8 cellular contexts compared by ENCODE assay signal in the genomic region with DNA sequence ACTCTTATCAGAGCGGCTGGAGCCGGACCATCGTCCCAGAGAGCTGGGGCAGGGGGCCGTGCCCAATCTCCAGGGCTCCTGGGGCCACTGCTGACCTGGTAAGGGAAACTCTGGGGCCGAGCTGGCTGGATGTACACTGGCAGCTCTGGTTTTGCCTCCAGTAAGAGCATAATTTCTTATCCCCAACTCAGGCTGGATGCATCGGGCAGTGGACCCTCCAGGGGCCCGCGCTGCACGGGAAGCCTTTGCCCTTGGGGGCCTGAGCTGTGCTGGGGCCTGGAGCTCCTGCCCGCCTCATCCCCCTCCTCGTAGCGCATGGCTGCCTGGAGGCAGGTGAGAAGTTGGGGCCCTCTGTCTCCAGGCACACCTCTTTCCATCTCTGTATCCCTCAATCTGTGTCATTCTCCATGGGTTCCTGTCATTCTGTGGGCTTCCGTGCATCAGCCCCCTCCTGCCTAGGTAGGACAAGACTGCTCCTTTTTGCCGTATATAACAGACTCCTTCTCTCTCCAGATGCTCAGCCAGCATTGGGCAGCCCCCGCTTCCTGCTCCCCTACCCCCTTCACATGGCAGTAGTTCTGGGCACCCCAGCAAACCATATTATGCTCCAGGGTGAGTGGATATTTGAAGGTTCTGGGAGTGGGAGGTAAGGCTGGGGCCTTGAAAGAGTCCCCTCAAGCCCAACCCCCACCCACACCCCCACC. TPM values are rescaled to one million over a fixed set of nuclear protein-coding genes. Genes with fewer than 3 reads are reported as not detected.
DNase-seq lines count a peak whose midpoint lies in the region; ATAC-seq, FAIRE-seq and TF ChIP-seq lines count a peak whose summit lies in the region.

No MANE protein-coding gene starts in this region.

- H3K4me1 Mint-ChIP-seq in astrocyte (ENCODE audit: low read depth, unreplicated experiment) = peaks cover 18% of the 10 kb centered on the region

- peak overlapping the region; percentile 95 for H3K4me3 Mint-ChIP-seq in astrocyte (ENCODE audit: unreplicated experiment)

- peak overlapping the region; percentile 100 for H3K27ac Mint-ChIP-seq in astrocyte (ENCODE audit: unreplicated experiment)

- peaks cover 33% of the 10 kb centered on the region for H3K79me2 ChIP-seq in astrocyte (ENCODE audit: insufficient read depth, low read length)
- H3K79me2 ChIP-seq in HepG2 (ENCODE audit: insufficient read depth, low read length) = peaks cover 41% of the 10 kb centered on the region

- TF ChIP-seq RAD21 in HepG2 (CRISPR knock-in tag; IDR thresholded peaks at IDR 0.05) = no peak

- no peaks in the 10 kb centered on the region for H3K27me3 ChIP-seq in astrocyte (ENCODE audit: insufficient read depth, low read length)
- peaks cover 0 to 3% of the 10 kb centered on the region in 2 experiments; a peak in 1 of 5 replicates for H3K27me3 ChIP-seq in HepG2 (ENCODE audit: control insufficient read depth in 1 of 2, insufficient read depth in 2 of 2, low read length in 2 of 2)
- no peaks in the 10 kb centered on the region for H3K27me3 ChIP-seq in thyroid gland

- H3K4me3 ChIP-seq in astrocyte (ENCODE audit: insufficient read depth, low read depth, low read length) = peak overlapping the region; percentile 85
- H3K4me3 ChIP-seq in HepG2 (replicated peaks in 1 of 3; ENCODE audit: insufficient read depth in 1 of 3, low read depth in 2 of 3, low read length in 3 of 3) = peak overlapping the region; percentile 83 to 95 (median 86)
- peak overlapping the region in 1 of 3 donors; percentile 67 for H3K4me3 ChIP-seq in thyroid gland (replicated peaks in 1 of 3)

- H2AFZ ChIP-seq in astrocyte (ENCODE audit: low read depth, low read length) (no peak overlapping the region), HepG2 (ENCODE audit: low read length) (no peak overlapping the region)

- H3K9me3 Mint-ChIP-seq in astrocyte (ENCODE audit: unreplicated experiment) = no peaks in the 10 kb centered on the region

- WGBS in HepG2 (ENCODE audit: low lambda C conversion rate) = 91% methylated on average over 14 of the region's 15 CpGs
- 79 to 84% methylated on average over 14 to 15 of the region's 15 CpGs for WGBS in thyroid gland, 2 donors

- intact Hi-C loops in HepG2 (cut with micrococcal nuclease; ENCODE audit: unreplicated experiment) = no loop called here
- intact Hi-C loops in thyroid gland (cut with DNase I) = loop anchor here (10.0 kb wide), 1 partner anchor 299 kb away; no protein-coding TSS in a partner anchor

- no peak for ATAC-seq in HepG2
- no peak for ATAC-seq in esophagus mucosa

- TF ChIP-seq CTCF in astrocyte (IDR thresholded peaks at IDR 0.05; ENCODE audit: insufficient read depth, low read depth, low read length) (no peak), HepG2 (CRISPR knock-in tag; IDR thresholded peaks at IDR 0.05) (no peak), thyroid gland (IDR thresholded peaks at IDR 0.05) (no peak)

- BruUV-seq in HepG2 (replicated peaks; lab: Mats Ljungman, UMichigan) = no TSS peak

- H4K20me1 ChIP-seq in astrocyte (ENCODE audit: insufficient read depth, low read length) (peaks cover 41% of the 10 kb centered on the region), HepG2 (ENCODE audit: insufficient read depth, low read length) (peaks cover 26% of the 10 kb centered on the region)

- peak; percentile 28 for DNase-seq in activated CD8-positive, alpha-beta memory T cell treated with anti-CD3 and anti-CD28 coated beads, Interleukin-2, amount 50 U/mL, for 4 hours
- DNase-seq in activated CD8-positive, alpha-beta memory T cell treated with anti-CD3 and anti-CD28 coated beads, Interleukin-2, amount 50 U/mL, for 48 hours = no peak
- DNase-seq in astrocyte (ENCODE audit: low read depth) = no peak
- DNase-seq in HepG2 (ENCODE audit: low spot score) = no peak
- no peak for DNase-seq in thyroid gland
- DNase-seq in T-helper 9 cell = no peak
- no peak for DNase-seq in AG08396 (ENCODE audit: low spot score)

- CTCF ChIA-PET in HepG2 (lab: Yijun Ruan, JAX; ENCODE audit: low intra/inter-chr PET ratio, low total read pairs) = no interaction called here

- H3K4me1 ChIP-seq in astrocyte (ENCODE audit: insufficient read depth, low read length) = peaks cover 30% of the 10 kb centered on the region
- peaks cover 18% of the 10 kb centered on the region for H3K4me1 ChIP-seq in HepG2 (ENCODE audit: insufficient read depth, low read length)
- H3K4me1 ChIP-seq in thyroid gland = peaks cover 21 to 22% of the 10 kb centered on the region in 2 donors

- POLR2A ChIA-PET in HepG2 (lab: Yijun Ruan, JAX) = interaction anchor here (0.8 to 6.4 kb wide), 6 partner anchors 11 to 328 kb away, joined by 3 to 159 read pairs (median 4); a partner anchor contains a TSS

- peak overlapping the region; percentile 99 for H3K4me2 ChIP-seq in astrocyte (ENCODE audit: low read length)
- peak overlapping the region; percentile 99 for H3K4me2 ChIP-seq in HepG2 (ENCODE audit: low read depth, low read length)

- no peaks in the 10 kb centered on the region for H3K27me3 Mint-ChIP-seq in astrocyte (ENCODE audit: low read depth, unreplicated experiment)

- peaks cover 8% of the 10 kb centered on the region for H3K36me3 Mint-ChIP-seq in astrocyte (ENCODE audit: low read depth, unreplicated experiment)

- peak overlapping the region; percentile 100 for H3K9ac ChIP-seq in astrocyte (ENCODE audit: low read length)
- peak overlapping the region; percentile 96 for H3K9ac ChIP-seq in HepG2 (ENCODE audit: insufficient read depth, low read depth, low read length)

- H3K9me3 ChIP-seq in astrocyte (ENCODE audit: insufficient read depth, low read depth, low read length) (no peaks in the 10 kb centered on the region), HepG2 (ENCODE audit: low read length) (no peaks in the 10 kb centered on the region), thyroid gland (no peaks in the 10 kb centered on the region)

- TF ChIP-seq POLR2A in HepG2 (IDR thresholded peaks at IDR 0.05; ENCODE audit: insufficient read depth in 1 of 2, low read depth in 2 of 2, low read length in 2 of 2) (no peak), thyroid gland (IDR thresholded peaks at IDR 0.05) (no peak)

- TF ChIP-seq EP300 in HepG2 (IDR thresholded peaks at IDR 0.05; ENCODE audit: low read depth in 2 of 2, low read length in 2 of 2) (no peak), HepG2 (CRISPR knock-in tag; IDR thresholded peaks at IDR 0.05; ENCODE audit: borderline replicate concordance) (no peak)

- peak overlapping the region; percentile 100 for H3K27ac ChIP-seq in astrocyte (ENCODE audit: low read depth, low read length)
- H3K27ac ChIP-seq in HepG2 (ENCODE audit: extremely low read length, insufficient read depth, low read length) = peak overlapping the region; percentile 97
- peak overlapping the region in 2 of 3 donors; percentile 97 to 98 for H3K27ac ChIP-seq in thyroid gland

- H3K36me3 ChIP-seq in astrocyte (ENCODE audit: insufficient read depth, low read length) (peaks cover 5% of the 10 kb centered on the region), HepG2 (replicated peaks in 1 of 2; ENCODE audit: control insufficient read depth in 1 of 2, insufficient read depth in 2 of 2, low read length in 2 of 2) (peaks cover 32 to 33% of the 10 kb centered on the region in 2 experiments), thyroid gland (peaks cover 48 to 50% of the 10 kb centered on the region in 2 donors)

- FAIRE-seq in astrocyte (lab: Jason Lieb, UNC) (no peak), HepG2 (lab: Jason Lieb, UNC) (no peak)

- in situ Hi-C loops in HepG2 (cut with HindIII; ENCODE audit: extremely low pct_ligation_motif_present, low pct_unique_long_range_greater_than_20kb) = loop anchor here (10.0 kb wide), 1 partner anchor 271 kb away; a partner anchor contains a TSS

RNA-seq across cellular contexts. Expression of a gene that starts 9.4 kb away (rescaled TPM):
- total RNA-seq in astrocyte (25.3 and 33.7 TPM in 2 replicates), HepG2 (2016; rRNA removed; fragmentation: Illumina TruSeq; extraction: Trizol) (0.31 TPM in 1 of 2 replicates, not detected in the other), thyroid gland (10 to 100 TPM; 12.3 to 39.5 (median 18.4) TPM), esophagus mucosa (1.7 TPM)
- total RNA-seq in HepG2 (2016; cell fraction: cytosol; rRNA removed; fragmentation: Illumina TruSeq; extraction: Trizol; ENCODE audit: low read depth) = not detected in 2 replicates
- total RNA-seq in HepG2 (2016; cell fraction: insoluble cytoplasmic fraction; rRNA removed; fragmentation: Illumina TruSeq; extraction: Trizol) = 0.19 TPM in 1 of 2 replicates, not detected in the other
- total RNA-seq in HepG2 (2016; cell fraction: membrane; rRNA removed; fragmentation: Illumina TruSeq; extraction: Trizol) = not detected in 2 replicates
- total RNA-seq in HepG2 (2016; cell fraction: nucleus; rRNA removed; fragmentation: Illumina TruSeq; extraction: Trizol) = 1.1 TPM in 1 of 2 replicates, not detected in the other
- 0.66 and 0.84 TPM in 2 replicates for polyA plus RNA-seq in HepG2 (2011; rRNA removed)
- 0.08 and 0.43 TPM in 2 replicates for polyA plus RNA-seq in HepG2 (2011; cell fraction: cytosol; rRNA removed)
- polyA plus RNA-seq in HepG2 (2011; cell fraction: nucleus; rRNA removed) = 7.3 and 9.6 TPM in 2 replicates
- 0.51 and 1.9 TPM in 2 replicates for polyA plus RNA-seq in HepG2 (2012)
- polyA plus RNA-seq in HepG2 (2016; cell fraction: cytosol; fragmentation: Illumina TruSeq; extraction: Trizol; ENCODE audit: low read depth) = 0.26 and 0.33 TPM in 2 replicates
- 0.28 and 0.30 TPM in 2 replicates for polyA plus RNA-seq in HepG2 (2016; cell fraction: insoluble cytoplasmic fraction; fragmentation: Illumina TruSeq; extraction: Trizol; ENCODE audit: low read depth)
- polyA plus RNA-seq in HepG2 (2016; cell fraction: membrane; fragmentation: Illumina TruSeq; extraction: Trizol; ENCODE audit: low read depth) = 0.23 and 0.27 TPM in 2 replicates
- 4.6 and 6.5 TPM in 2 replicates for polyA plus RNA-seq in HepG2 (2016; cell fraction: nucleus; fragmentation: Illumina TruSeq; extraction: Trizol; ENCODE audit: insufficient read depth, low read depth)
- 0.36 TPM in 1 of 2 replicates, not detected in the other for polyA minus RNA-seq in HepG2 (2011; rRNA and poly(A)+ RNA removed; ENCODE audit: low replicate concordance)
- polyA minus RNA-seq in HepG2 (2011; cell fraction: cytosol; rRNA and poly(A)+ RNA removed) = not detected in 2 replicates
- polyA minus RNA-seq in HepG2 (2011; cell fraction: nucleus; rRNA and poly(A)+ RNA removed) = 1.3 and 2.7 TPM in 2 replicates

RNA-seq across cellular contexts. Expression of a gene that starts 11.5 kb away (rescaled TPM):
- total RNA-seq in astrocyte (50.4 and 54.1 TPM in 2 replicates), HepG2 (2016; rRNA removed; fragmentation: Illumina TruSeq; extraction: Trizol) (2.1 and 2.2 TPM in 2 replicates), thyroid gland (10 to 100 TPM in 2 of 4 donors, 1 to 10 TPM in 2; 4.8 to 14.4 (median 10.4) TPM), esophagus mucosa (16.7 TPM)
- total RNA-seq in HepG2 (2016; cell fraction: cytosol; rRNA removed; fragmentation: Illumina TruSeq; extraction: Trizol; ENCODE audit: low read depth) = 0.30 and 1.9 TPM in 2 replicates
- 1.3 and 1.6 TPM in 2 replicates for total RNA-seq in HepG2 (2016; cell fraction: insoluble cytoplasmic fraction; rRNA removed; fragmentation: Illumina TruSeq; extraction: Trizol)
- 1.7 and 3.1 TPM in 2 replicates for total RNA-seq in HepG2 (2016; cell fraction: membrane; rRNA removed; fragmentation: Illumina TruSeq; extraction: Trizol)
- 5.8 and 6.2 TPM in 2 replicates for total RNA-seq in HepG2 (2016; cell fraction: nucleus; rRNA removed; fragmentation: Illumina TruSeq; extraction: Trizol)
- 1.3 and 1.9 TPM in 2 replicates for polyA plus RNA-seq in HepG2 (2011; rRNA removed)
- polyA plus RNA-seq in HepG2 (2011; cell fraction: cytosol; rRNA removed) = 0.42 and 0.82 TPM in 2 replicates
- polyA plus RNA-seq in HepG2 (2011; cell fraction: nucleus; rRNA removed) = 18.1 and 23.2 TPM in 2 replicates
- 8.4 and 13.6 TPM in 2 replicates for polyA plus RNA-seq in HepG2 (2012)
- 0.37 and 0.83 TPM in 2 replicates for polyA plus RNA-seq in HepG2 (2016; cell fraction: cytosol; fragmentation: Illumina TruSeq; extraction: Trizol; ENCODE audit: low read depth)
- 2.4 and 4.0 TPM in 2 replicates for polyA plus RNA-seq in HepG2 (2016; cell fraction: insoluble cytoplasmic fraction; fragmentation: Illumina TruSeq; extraction: Trizol; ENCODE audit: low read depth)
- polyA plus RNA-seq in HepG2 (2016; cell fraction: membrane; fragmentation: Illumina TruSeq; extraction: Trizol; ENCODE audit: low read depth) = 0.80 and 1.7 TPM in 2 replicates
- polyA plus RNA-seq in HepG2 (2016; cell fraction: nucleus; fragmentation: Illumina TruSeq; extraction: Trizol; ENCODE audit: insufficient read depth, low read depth) = 21.8 and 22.9 TPM in 2 replicates
- polyA minus RNA-seq in HepG2 (2011; rRNA and poly(A)+ RNA removed; ENCODE audit: low replicate concordance) = 3.6 and 8.2 TPM in 2 replicates
- 2.2 and 3.8 TPM in 2 replicates for polyA minus RNA-seq in HepG2 (2011; cell fraction: cytosol; rRNA and poly(A)+ RNA removed)
- polyA minus RNA-seq in HepG2 (2011; cell fraction: nucleus; rRNA and poly(A)+ RNA removed) = 18.7 and 21.1 TPM in 2 replicates

RNA-seq across cellular contexts. Expression of a gene that starts 11.8 kb away (rescaled TPM):
- total RNA-seq in astrocyte = 56.2 and 60.2 TPM in 2 replicates
- 91.6 and 105 TPM in 2 replicates for total RNA-seq in HepG2 (2016; rRNA removed; fragmentation: Illumina TruSeq; extraction: Trizol)
- 62.3 and 74.3 TPM in 2 replicates for total RNA-seq in HepG2 (2016; cell fraction: cytosol; rRNA removed; fragmentation: Illumina TruSeq; extraction: Trizol; ENCODE audit: low read depth)
- 94.6 and 120 TPM in 2 replicates for total RNA-seq in HepG2 (2016; cell fraction: insoluble cytoplasmic fraction; rRNA removed; fragmentation: Illumina TruSeq; extraction: Trizol)
- total RNA-seq in HepG2 (2016; cell fraction: membrane; rRNA removed; fragmentation: Illumina TruSeq; extraction: Trizol) = 54.2 and 67.7 TPM in 2 replicates
- 37.3 and 42.0 TPM in 2 replicates for total RNA-seq in HepG2 (2016; cell fraction: nucleus; rRNA removed; fragmentation: Illumina TruSeq; extraction: Trizol)
- 43.9 and 46.9 TPM in 2 replicates for polyA plus RNA-seq in HepG2 (2011; rRNA removed)
- polyA plus RNA-seq in HepG2 (2011; cell fraction: cytosol; rRNA removed) = 35.2 and 66.3 TPM in 2 replicates
- 36.8 and 49.2 TPM in 2 replicates for polyA plus RNA-seq in HepG2 (2011; cell fraction: nucleus; rRNA removed)
- polyA plus RNA-seq in HepG2 (2012) = 19.2 and 22.5 TPM in 2 replicates
- polyA plus RNA-seq in HepG2 (2016; cell fraction: cytosol; fragmentation: Illumina TruSeq; extraction: Trizol; ENCODE audit: low read depth) = 53.8 and 75.0 TPM in 2 replicates
- 69.5 and 79.8 TPM in 2 replicates for polyA plus RNA-seq in HepG2 (2016; cell fraction: insoluble cytoplasmic fraction; fragmentation: Illumina TruSeq; extraction: Trizol; ENCODE audit: low read depth)
- 39.8 and 49.0 TPM in 2 replicates for polyA plus RNA-seq in HepG2 (2016; cell fraction: membrane; fragmentation: Illumina TruSeq; extraction: Trizol; ENCODE audit: low read depth)
- 46.6 and 50.5 TPM in 2 replicates for polyA plus RNA-seq in HepG2 (2016; cell fraction: nucleus; fragmentation: Illumina TruSeq; extraction: Trizol; ENCODE audit: insufficient read depth, low read depth)
- polyA minus RNA-seq in HepG2 (2011; rRNA and poly(A)+ RNA removed; ENCODE audit: low replicate concordance) = 21.5 and 58.0 TPM in 2 replicates
- polyA minus RNA-seq in HepG2 (2011; cell fraction: cytosol; rRNA and poly(A)+ RNA removed) = 35.5 and 51.8 TPM in 2 replicates
- 13.3 and 23.4 TPM in 2 replicates for polyA minus RNA-seq in HepG2 (2011; cell fraction: nucleus; rRNA and poly(A)+ RNA removed)
- 100 to 1,000 TPM in 2 of 4 donors, 10 to 100 TPM in 2; 24.6 to 180 (median 79.6) TPM for total RNA-seq in thyroid gland
- total RNA-seq in esophagus mucosa = 93.3 TPM

RNA-seq across cellular contexts. Expression of a gene that starts 12.3 kb away (rescaled TPM):
- total RNA-seq in astrocyte (19.5 and 21.1 TPM in 2 replicates), HepG2 (2016; rRNA removed; fragmentation: Illumina TruSeq; extraction: Trizol) (17.0 and 21.4 TPM in 2 replicates), thyroid gland (10 to 100 TPM; 14.9 to 29.5 (median 23.5) TPM), esophagus mucosa (7.6 TPM)
- 1.1 TPM in 2 replicates for total RNA-seq in HepG2 (2016; cell fraction: cytosol; rRNA removed; fragmentation: Illumina TruSeq; extraction: Trizol; ENCODE audit: low read depth)
- 16.9 and 20.4 TPM in 2 replicates for total RNA-seq in HepG2 (2016; cell fraction: insoluble cytoplasmic fraction; rRNA removed; fragmentation: Illumina TruSeq; extraction: Trizol)
- 9.5 and 12.3 TPM in 2 replicates for total RNA-seq in HepG2 (2016; cell fraction: membrane; rRNA removed; fragmentation: Illumina TruSeq; extraction: Trizol)
- total RNA-seq in HepG2 (2016; cell fraction: nucleus; rRNA removed; fragmentation: Illumina TruSeq; extraction: Trizol) = 9.1 and 10.0 TPM in 2 replicates
- 7.9 and 8.9 TPM in 2 replicates for polyA plus RNA-seq in HepG2 (2011; rRNA removed)
- 7.7 and 8.1 TPM in 2 replicates for polyA plus RNA-seq in HepG2 (2011; cell fraction: cytosol; rRNA removed)
- polyA plus RNA-seq in HepG2 (2011; cell fraction: nucleus; rRNA removed) = 7.1 and 7.3 TPM in 2 replicates
- polyA plus RNA-seq in HepG2 (2012) = 5.1 and 7.4 TPM in 2 replicates
- 1.4 and 1.9 TPM in 2 replicates for polyA plus RNA-seq in HepG2 (2016; cell fraction: cytosol; fragmentation: Illumina TruSeq; extraction: Trizol; ENCODE audit: low read depth)
- polyA plus RNA-seq in HepG2 (2016; cell fraction: insoluble cytoplasmic fraction; fragmentation: Illumina TruSeq; extraction: Trizol; ENCODE audit: low read depth) = 20.6 and 21.0 TPM in 2 replicates
- polyA plus RNA-seq in HepG2 (2016; cell fraction: membrane; fragmentation: Illumina TruSeq; extraction: Trizol; ENCODE audit: low read depth) = 6.2 and 7.1 TPM in 2 replicates
- polyA plus RNA-seq in HepG2 (2016; cell fraction: nucleus; fragmentation: Illumina TruSeq; extraction: Trizol; ENCODE audit: insufficient read depth, low read depth) = 14.1 and 14.8 TPM in 2 replicates
- polyA minus RNA-seq in HepG2 (2011; rRNA and poly(A)+ RNA removed; ENCODE audit: low replicate concordance) = 9.3 and 30.2 TPM in 2 replicates
- polyA minus RNA-seq in HepG2 (2011; cell fraction: cytosol; rRNA and poly(A)+ RNA removed) = 4.3 and 5.6 TPM in 2 replicates
- 4.2 and 6.0 TPM in 2 replicates for polyA minus RNA-seq in HepG2 (2011; cell fraction: nucleus; rRNA and poly(A)+ RNA removed)

RNA-seq across cellular contexts. Expression of a gene that starts 43.1 kb away (rescaled TPM):
- total RNA-seq in astrocyte = 109 and 111 TPM in 2 replicates
- total RNA-seq in HepG2 (2016; rRNA removed; fragmentation: Illumina TruSeq; extraction: Trizol) = 3.3 and 3.7 TPM in 2 replicates
- total RNA-seq in HepG2 (2016; cell fraction: cytosol; rRNA removed; fragmentation: Illumina TruSeq; extraction: Trizol; ENCODE audit: low read depth) = 0.20 and 0.53 TPM in 2 replicates
- 1.6 and 3.6 TPM in 2 replicates for total RNA-seq in HepG2 (2016; cell fraction: insoluble cytoplasmic fraction; rRNA removed; fragmentation: Illumina TruSeq; extraction: Trizol)
- total RNA-seq in HepG2 (2016; cell fraction: membrane; rRNA removed; fragmentation: Illumina TruSeq; extraction: Trizol) = 1.1 and 3.2 TPM in 2 replicates
- 4.7 and 9.3 TPM in 2 replicates for total RNA-seq in HepG2 (2016; cell fraction: nucleus; rRNA removed; fragmentation: Illumina TruSeq; extraction: Trizol)
- 2.7 and 3.3 TPM in 2 replicates for polyA plus RNA-seq in HepG2 (2011; rRNA removed)
- polyA plus RNA-seq in HepG2 (2011; cell fraction: cytosol; rRNA removed) = 1.8 and 1.9 TPM in 2 replicates
- polyA plus RNA-seq in HepG2 (2011; cell fraction: nucleus; rRNA removed) = 21.5 and 21.6 TPM in 2 replicates
- 6.4 and 10.0 TPM in 2 replicates for polyA plus RNA-seq in HepG2 (2012)
- 0.57 and 0.75 TPM in 2 replicates for polyA plus RNA-seq in HepG2 (2016; cell fraction: cytosol; fragmentation: Illumina TruSeq; extraction: Trizol; ENCODE audit: low read depth)
- polyA plus RNA-seq in HepG2 (2016; cell fraction: insoluble cytoplasmic fraction; fragmentation: Illumina TruSeq; extraction: Trizol; ENCODE audit: low read depth) = 1.8 and 5.2 TPM in 2 replicates
- 1.1 and 1.3 TPM in 2 replicates for polyA plus RNA-seq in HepG2 (2016; cell fraction: membrane; fragmentation: Illumina TruSeq; extraction: Trizol; ENCODE audit: low read depth)
- 15.5 and 16.4 TPM in 2 replicates for polyA plus RNA-seq in HepG2 (2016; cell fraction: nucleus; fragmentation: Illumina TruSeq; extraction: Trizol; ENCODE audit: insufficient read depth, low read depth)
- polyA minus RNA-seq in HepG2 (2011; rRNA and poly(A)+ RNA removed; ENCODE audit: low replicate concordance) = 8.0 and 73.1 TPM in 2 replicates
- polyA minus RNA-seq in HepG2 (2011; cell fraction: cytosol; rRNA and poly(A)+ RNA removed) = 3.3 and 3.9 TPM in 2 replicates
- polyA minus RNA-seq in HepG2 (2011; cell fraction: nucleus; rRNA and poly(A)+ RNA removed) = 9.1 and 12.4 TPM in 2 replicates
- total RNA-seq in thyroid gland = 100 to 1,000 TPM in 1 of 4 donors, 10 to 100 TPM in 3; 78.9 to 117 (median 91.4) TPM
- total RNA-seq in esophagus mucosa = 50.7 TPM
